In genomic region chr4:6658635-6659075, GRCh38 we compare ENCODE assay signal across 9 cellular contexts. TPM values are rescaled to one million over a fixed set of nuclear protein-coding genes. Genes with fewer than 3 reads are reported as not detected.
DNase-seq lines count a peak whose midpoint lies in the region; ATAC-seq, FAIRE-seq and TF ChIP-seq lines count a peak whose summit lies in the region.
"Had no signal": no experiment of that assay in that cellular context is flagged by ENCODE, and none has a peak within 500 bp of the region (broad histone marks: within the 10 kb centered on the region; RNA-seq: fewer than 3 reads in every experiment).

No MANE protein-coding gene starts in this region.

- H3K36me3 ChIP-seq in parathyroid adenoma (ENCODE audit: control insufficient read depth, insufficient read depth, low read length), result no peaks in the 10 kb centered on the region
- no peaks in the 10 kb centered on the region for H3K36me3 ChIP-seq in Karpas-422 (ENCODE audit: insufficient read depth, low read length)

- H3K27me3 ChIP-seq in parathyroid adenoma (ENCODE audit: control insufficient read depth, insufficient read depth, low read length) (no peaks in the 10 kb centered on the region), Karpas-422 (ENCODE audit: low read length) (no peaks in the 10 kb centered on the region)

- no peaks in the 10 kb centered on the region for H4K20me1 ChIP-seq in Karpas-422 (ENCODE audit: insufficient read depth, low read depth, low read length)

- no peaks in the 10 kb centered on the region for H3K9me3 Mint-ChIP-seq in activated T-cell treated with anti-CD3 and anti-CD28 coated beads, Interleukin-2, amount 50 U/mL, for 4 hours

- no peaks in the 10 kb centered on the region for H3K9me3 ChIP-seq in parathyroid adenoma (ENCODE audit: control insufficient read depth, low read length)
- H3K9me3 ChIP-seq in Karpas-422 (ENCODE audit: low read length), result no peaks in the 10 kb centered on the region

- peak overlapping the region; percentile 30 for H3K4me2 ChIP-seq in parathyroid adenoma (ENCODE audit: low read length)
- H3K4me2 ChIP-seq in Karpas-422 (ENCODE audit: low read depth, low read length, poor library complexity, severe bottlenecking), result no peak overlapping the region

- ATAC-seq in activated T-cell treated with anti-CD3 and anti-CD28 coated beads, Interleukin-2, amount 50 U/mL, for 4 hours, result peak; percentile 86 to 93

- no peak overlapping the region for H3K27ac ChIP-seq in parathyroid adenoma
- H3K27ac ChIP-seq in Karpas-422 (ENCODE audit: low read length), result no peak overlapping the region

- H3K36me3 Mint-ChIP-seq in activated T-cell treated with anti-CD3 and anti-CD28 coated beads, Interleukin-2, amount 50 U/mL, for 4 hours (ENCODE audit: insufficient read depth), result no peaks in the 10 kb centered on the region

- no peaks in the 10 kb centered on the region for H3K9me2 ChIP-seq in Karpas-422 (replicated peaks; ENCODE audit: insufficient read depth, low read length)

- H3K4me1 ChIP-seq in parathyroid adenoma, result no peaks in the 10 kb centered on the region
- H3K4me1 ChIP-seq in Karpas-422 (ENCODE audit: low read length), result no peaks in the 10 kb centered on the region

- TF ChIP-seq CTCF in parathyroid adenoma (IDR thresholded peaks at IDR 0.05), result no peak

- H2AFZ ChIP-seq in parathyroid adenoma, result peak overlapping the region; percentile 72
- H2AFZ ChIP-seq in Karpas-422 (ENCODE audit: low read length), result no peak overlapping the region

- H3K4me3 ChIP-seq in GM08714 (ENCODE audit: low read length), result peak overlapping the region; percentile 6; the same call in 1 of the 2 replicates
- H3K4me3 ChIP-seq in parathyroid adenoma (ENCODE audit: low read depth, low read length), result no peak overlapping the region
- H3K4me3 ChIP-seq in Karpas-422 (ENCODE audit: low read length), result no peak overlapping the region

- peaks cover 10% of the 10 kb centered on the region for H3K4me1 Mint-ChIP-seq in activated T-cell treated with anti-CD3 and anti-CD28 coated beads, Interleukin-2, amount 50 U/mL, for 4 hours (ENCODE audit: low read depth)

- H3K79me2 ChIP-seq in parathyroid adenoma (no peaks in the 10 kb centered on the region), Karpas-422 (ENCODE audit: low read length) (no peaks in the 10 kb centered on the region)

- FAIRE-seq in GM19239 (lab: Jason Lieb, UNC) (no peak), HTR-8/SVneo (lab: Jason Lieb, UNC) (no peak)
- FAIRE-seq: frontal cortex had no signal

- H3K9ac ChIP-seq in parathyroid adenoma (no peak overlapping the region), Karpas-422 (ENCODE audit: low read length) (no peak overlapping the region)

- H3K27me3 Mint-ChIP-seq in activated T-cell treated with anti-CD3 and anti-CD28 coated beads, Interleukin-2, amount 50 U/mL, for 4 hours (ENCODE audit: low read depth), result peaks cover 9% of the 10 kb centered on the region

- peak; percentile 53 for DNase-seq in activated T-cell treated with anti-CD3 and anti-CD28 coated beads, Interleukin-2, amount 50 U/mL, for 4 hours
- DNase-seq in fibroblast of peridontal ligament (ENCODE audit: extremely low read depth) (peak; percentile 19), GM19239 (ENCODE audit: insufficient read length, low spot score) (no peak), Karpas-422 (no peak), DMS153 (lab: John Stamatoyannopoulos, UW) (no peak), HTR-8/SVneo (ENCODE audit: insufficient read length, low spot score) (no peak)

- peak overlapping the region; percentile 68 for H3K4me3 Mint-ChIP-seq in activated T-cell treated with anti-CD3 and anti-CD28 coated beads, Interleukin-2, amount 50 U/mL, for 4 hours

RNA-seq across cellular contexts. Expression of gene MRFAP1, which starts 18.2 kb away (rescaled TPM):
- total RNA-seq in activated T-cell treated with anti-CD3 and anti-CD28 coated beads, Interleukin-2, amount 50 U/mL, for 4 hours, result 100 to 1,000 TPM; 116 to 134 (median 128) TPM
- total RNA-seq in Karpas-422 (2014; rRNA removed; shearing (Covaris generic); ENCODE audit: low replicate concordance), result 28.8 and 50.7 TPM in 2 replicates

RNA-seq across cellular contexts. Expression of gene S100P, which starts 35.0 kb away (rescaled TPM):
- total RNA-seq in activated T-cell treated with anti-CD3 and anti-CD28 coated beads, Interleukin-2, amount 50 U/mL, for 4 hours, result 1 to 10 TPM in 2 of 3 donors, not detected in 1; 1.3 to 2.8 TPM
- total RNA-seq in Karpas-422 (2014; rRNA removed; shearing (Covaris generic); ENCODE audit: low replicate concordance), result not detected in 2 replicates

RNA-seq across cellular contexts. Expression of gene MRFAP1L1, which starts 51.0 kb away (rescaled TPM):
- 10 to 100 TPM; 47.0 to 53.2 (median 52.4) TPM for total RNA-seq in activated T-cell treated with anti-CD3 and anti-CD28 coated beads, Interleukin-2, amount 50 U/mL, for 4 hours
- total RNA-seq in Karpas-422 (2014; rRNA removed; shearing (Covaris generic); ENCODE audit: low replicate concordance), result 41.9 and 62.3 TPM in 2 replicates

RNA-seq across cellular contexts. Expression of gene BLOC1S4, which starts 57.3 kb away (rescaled TPM):
- total RNA-seq in activated T-cell treated with anti-CD3 and anti-CD28 coated beads, Interleukin-2, amount 50 U/mL, for 4 hours, result 10 to 100 TPM; 24.4 to 27.4 (median 26.0) TPM
- total RNA-seq in Karpas-422 (2014; rRNA removed; shearing (Covaris generic); ENCODE audit: low replicate concordance), result 13.9 and 29.1 TPM in 2 replicates

Comparison
In these comparisons a context has a peak if more than half of its experiments do, and no peak if none do; other contexts are left out.
1. DNase-seq: peak in activated T-cell treated with anti-CD3 and anti-CD28 coated beads, Interleukin-2, amount 50 U/mL, for 4 hours (single experiment) and fibroblast of peridontal ligament (single experiment); none in GM19239 (single experiment), Karpas-422 (single experiment), DMS153 (single experiment) and HTR-8/SVneo (single experiment).